1 cellular context compared by ENCODE assay signal in genomic region chr10:109852718-109853037, GRCh38.
TF ChIP-seq lines count a peak whose summit lies in the region.

No MANE protein-coding gene starts in this region.

TF ChIP-seq in GM12878, 131 proteins besides CTCF, POLR2A, EP300 and RAD21 (continued from another document):
- no peak for TF ChIP-seq USF1 (IDR thresholded peaks at IDR 0.05; ENCODE audit: borderline replicate concordance, extremely low read length, insufficient read depth, low read depth, low read length)
- TF ChIP-seq SREBF2 (IDR thresholded peaks at IDR 0.05; ENCODE audit: low read length) = no peak
- no peak for TF ChIP-seq SMAD1 (IDR thresholded peaks at IDR 0.05; ENCODE audit: low read depth, partially characterized antibody)
- no peak for TF ChIP-seq BCLAF1 (IDR thresholded peaks at IDR 0.05)
- no peak for TF ChIP-seq NBN (IDR thresholded peaks at IDR 0.05)
- TF ChIP-seq ZNF217 (IDR thresholded peaks at IDR 0.05) = no peak
